Comparison of ENCODE assay signal across 1 cellular context in the genomic region with DNA sequence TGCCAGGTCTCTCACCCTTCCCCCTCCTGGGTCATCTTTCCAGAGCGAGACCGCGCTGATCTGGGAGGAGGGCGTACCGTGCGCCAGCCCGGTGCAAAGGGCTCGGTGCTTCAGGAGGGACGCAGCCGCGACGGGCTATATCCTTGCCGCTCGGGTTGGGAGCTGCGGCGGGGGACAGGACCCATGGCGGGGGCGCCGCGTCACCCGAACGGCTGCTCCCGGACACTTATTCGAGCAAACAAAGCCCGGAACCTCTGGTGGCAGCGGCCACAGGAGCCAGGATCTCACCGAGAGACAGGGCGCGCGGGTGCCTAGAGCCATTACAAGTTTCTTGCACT.
A peak's percentile ranks its signal among the peaks of the same experiment; 100 is the strongest.
TF ChIP-seq lines count a peak whose summit lies in the region.

No MANE protein-coding gene starts in this region.

TF ChIP-seq in GM12878, 131 proteins besides CTCF, POLR2A, EP300 and RAD21 (continued from another document and continues in another):
- TF ChIP-seq, protein P1, sequence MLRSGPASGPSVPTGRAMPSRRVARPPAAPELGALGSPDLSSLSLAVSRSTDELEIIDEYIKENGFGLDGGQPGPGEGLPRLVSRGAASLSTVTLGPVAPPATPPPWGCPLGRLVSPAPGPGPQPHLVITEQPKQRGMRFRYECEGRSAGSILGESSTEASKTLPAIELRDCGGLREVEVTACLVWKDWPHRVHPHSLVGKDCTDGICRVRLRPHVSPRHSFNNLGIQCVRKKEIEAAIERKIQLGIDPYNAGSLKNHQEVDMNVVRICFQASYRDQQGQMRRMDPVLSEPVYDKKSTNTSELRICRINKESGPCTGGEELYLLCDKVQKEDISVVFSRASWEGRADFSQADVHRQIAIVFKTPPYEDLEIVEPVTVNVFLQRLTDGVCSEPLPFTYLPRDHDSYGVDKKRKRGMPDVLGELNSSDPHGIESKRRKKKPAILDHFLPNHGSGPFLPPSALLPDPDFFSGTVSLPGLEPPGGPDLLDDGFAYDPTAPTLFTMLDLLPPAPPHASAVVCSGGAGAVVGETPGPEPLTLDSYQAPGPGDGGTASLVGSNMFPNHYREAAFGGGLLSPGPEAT (IDR thresholded peaks at IDR 0.05; ENCODE audit: low read depth), result no peak
- TF ChIP-seq ZNF622 (IDR thresholded peaks at IDR 0.05) (no peak), BMI1 (IDR thresholded peaks at IDR 0.05; ENCODE audit: borderline replicate concordance) (no peak), RAD51 (IDR thresholded peaks at IDR 0.05) (no peak), POLR2AphosphoS5 (IDR thresholded peaks at IDR 0.05; ENCODE audit: low read length) (no peak), CBX5 (IDR thresholded peaks at IDR 0.05; ENCODE audit: low read depth) (no peak), TBL1XR1 (IDR thresholded peaks at IDR 0.05; ENCODE audit: low read depth, low read length) (no peak), BACH1 (IDR thresholded peaks at IDR 0.05; ENCODE audit: borderline replicate concordance) (peak; percentile 20; the same call in 1 of the 2 replicates), MTA3 (IDR thresholded peaks at IDR 0.05; ENCODE audit: borderline replicate concordance, low read length) (no peak), SRF (IDR thresholded peaks at IDR 0.05; ENCODE audit: low read depth in 2 of 2, low read length in 2 of 2) (no peak), IKZF2 (IDR thresholded peaks at IDR 0.05) (0 out of 4 replicates have a peak, but pooled peaks of 1 of the 2 experiments have one; percentile 16), FOXM1 (IDR thresholded peaks at IDR 0.05; ENCODE audit: low read depth, low read length) (no peak), POU2F2 (IDR thresholded peaks at IDR 0.05; ENCODE audit: borderline replicate concordance, low read depth, low read length) (no peak), MTA2 (IDR thresholded peaks at IDR 0.05; ENCODE audit: low read depth) (no peak), ZNF24 (IDR thresholded peaks at IDR 0.05) (no peak), CEBPB (IDR thresholded peaks at IDR 0.05; ENCODE audit: borderline replicate concordance in 1 of 2, low read depth in 2 of 2, low read length in 2 of 2) (no peak), LARP7 (IDR thresholded peaks at IDR 0.05) (no peak), NR2F1 (conservative IDR thresholded peaks at IDR 0.05) (peak; percentile 28; the same call in 1 of the 2 replicates), GABPA (IDR thresholded peaks at IDR 0.05; ENCODE audit: low read depth) (no peak), JUND (IDR thresholded peaks at IDR 0.05; ENCODE audit: low read depth, low read length) (no peak), ZNF274 (IDR thresholded peaks at IDR 0.05; ENCODE audit: insufficient read depth, insufficient read length) (no peak), BHLHE40 (IDR thresholded peaks at IDR 0.05; ENCODE audit: borderline replicate concordance in 1 of 2, low read depth in 2 of 2, low read length in 1 of 2) (no peak), GATAD2B (conservative IDR thresholded peaks at IDR 0.05; ENCODE audit: low read depth) (0 out of 2 replicates have a peak, but pooled peaks have one; percentile 26), MEF2A (IDR thresholded peaks at IDR 0.05; ENCODE audit: insufficient read depth, low read depth, low read length) (no peak), SIX5 (IDR thresholded peaks at IDR 0.05; ENCODE audit: low read depth, low read length, severe bottlenecking) (no peak), YY1 (IDR thresholded peaks at IDR 0.05; ENCODE audit: low read depth, low read length) (no peak), RUNX3 (IDR thresholded peaks at IDR 0.05; ENCODE audit: low read length) (no peak), WRNIP1 (IDR thresholded peaks at IDR 0.05; ENCODE audit: borderline replicate concordance, low read depth, low read length) (no peak), SMC3 (IDR thresholded peaks at IDR 0.05; ENCODE audit: borderline replicate concordance, low read length) (no peak), RB1 (IDR thresholded peaks at IDR 0.05; ENCODE audit: borderline replicate concordance) (no peak), BCL11A (IDR thresholded peaks at IDR 0.05; ENCODE audit: low read depth, low read length) (no peak)
- TF ChIP-seq, protein P2, sequence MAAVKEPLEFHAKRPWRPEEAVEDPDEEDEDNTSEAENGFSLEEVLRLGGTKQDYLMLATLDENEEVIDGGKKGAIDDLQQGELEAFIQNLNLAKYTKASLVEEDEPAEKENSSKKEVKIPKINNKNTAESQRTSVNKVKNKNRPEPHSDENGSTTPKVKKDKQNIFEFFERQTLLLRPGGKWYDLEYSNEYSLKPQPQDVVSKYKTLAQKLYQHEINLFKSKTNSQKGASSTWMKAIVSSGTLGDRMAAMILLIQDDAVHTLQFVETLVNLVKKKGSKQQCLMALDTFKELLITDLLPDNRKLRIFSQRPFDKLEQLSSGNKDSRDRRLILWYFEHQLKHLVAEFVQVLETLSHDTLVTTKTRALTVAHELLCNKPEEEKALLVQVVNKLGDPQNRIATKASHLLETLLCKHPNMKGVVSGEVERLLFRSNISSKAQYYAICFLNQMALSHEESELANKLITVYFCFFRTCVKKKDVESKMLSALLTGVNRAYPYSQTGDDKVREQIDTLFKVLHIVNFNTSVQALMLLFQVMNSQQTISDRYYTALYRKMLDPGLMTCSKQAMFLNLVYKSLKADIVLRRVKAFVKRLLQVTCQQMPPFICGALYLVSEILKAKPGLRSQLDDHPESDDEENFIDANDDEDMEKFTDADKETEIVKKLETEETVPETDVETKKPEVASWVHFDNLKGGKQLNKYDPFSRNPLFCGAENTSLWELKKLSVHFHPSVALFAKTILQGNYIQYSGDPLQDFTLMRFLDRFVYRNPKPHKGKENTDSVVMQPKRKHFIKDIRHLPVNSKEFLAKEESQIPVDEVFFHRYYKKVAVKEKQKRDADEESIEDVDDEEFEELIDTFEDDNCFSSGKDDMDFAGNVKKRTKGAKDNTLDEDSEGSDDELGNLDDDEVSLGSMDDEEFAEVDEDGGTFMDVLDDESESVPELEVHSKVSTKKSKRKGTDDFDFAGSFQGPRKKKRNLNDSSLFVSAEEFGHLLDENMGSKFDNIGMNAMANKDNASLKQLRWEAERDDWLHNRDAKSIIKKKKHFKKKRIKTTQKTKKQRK (IDR thresholded peaks at IDR 0.05; ENCODE audit: low read depth, low read length), result no peak
- TF ChIP-seq, protein P3, sequence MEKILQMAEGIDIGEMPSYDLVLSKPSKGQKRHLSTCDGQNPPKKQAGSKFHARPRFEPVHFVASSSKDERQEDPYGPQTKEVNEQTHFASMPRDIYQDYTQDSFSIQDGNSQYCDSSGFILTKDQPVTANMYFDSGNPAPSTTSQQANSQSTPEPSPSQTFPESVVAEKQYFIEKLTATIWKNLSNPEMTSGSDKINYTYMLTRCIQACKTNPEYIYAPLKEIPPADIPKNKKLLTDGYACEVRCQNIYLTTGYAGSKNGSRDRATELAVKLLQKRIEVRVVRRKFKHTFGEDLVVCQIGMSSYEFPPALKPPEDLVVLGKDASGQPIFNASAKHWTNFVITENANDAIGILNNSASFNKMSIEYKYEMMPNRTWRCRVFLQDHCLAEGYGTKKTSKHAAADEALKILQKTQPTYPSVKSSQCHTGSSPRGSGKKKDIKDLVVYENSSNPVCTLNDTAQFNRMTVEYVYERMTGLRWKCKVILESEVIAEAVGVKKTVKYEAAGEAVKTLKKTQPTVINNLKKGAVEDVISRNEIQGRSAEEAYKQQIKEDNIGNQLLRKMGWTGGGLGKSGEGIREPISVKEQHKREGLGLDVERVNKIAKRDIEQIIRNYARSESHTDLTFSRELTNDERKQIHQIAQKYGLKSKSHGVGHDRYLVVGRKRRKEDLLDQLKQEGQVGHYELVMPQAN (conservative IDR thresholded peaks at IDR 0.05), result peak; percentile 36; the same call in 1 of the 2 replicates
- TF ChIP-seq, protein P4, sequence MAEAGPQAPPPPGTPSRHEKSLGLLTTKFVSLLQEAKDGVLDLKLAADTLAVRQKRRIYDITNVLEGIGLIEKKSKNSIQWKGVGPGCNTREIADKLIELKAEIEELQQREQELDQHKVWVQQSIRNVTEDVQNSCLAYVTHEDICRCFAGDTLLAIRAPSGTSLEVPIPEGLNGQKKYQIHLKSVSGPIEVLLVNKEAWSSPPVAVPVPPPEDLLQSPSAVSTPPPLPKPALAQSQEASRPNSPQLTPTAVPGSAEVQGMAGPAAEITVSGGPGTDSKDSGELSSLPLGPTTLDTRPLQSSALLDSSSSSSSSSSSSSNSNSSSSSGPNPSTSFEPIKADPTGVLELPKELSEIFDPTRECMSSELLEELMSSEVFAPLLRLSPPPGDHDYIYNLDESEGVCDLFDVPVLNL (IDR thresholded peaks at IDR 0.05; ENCODE audit: low read depth, low read length), result no peak
- TF ChIP-seq, protein P5, sequence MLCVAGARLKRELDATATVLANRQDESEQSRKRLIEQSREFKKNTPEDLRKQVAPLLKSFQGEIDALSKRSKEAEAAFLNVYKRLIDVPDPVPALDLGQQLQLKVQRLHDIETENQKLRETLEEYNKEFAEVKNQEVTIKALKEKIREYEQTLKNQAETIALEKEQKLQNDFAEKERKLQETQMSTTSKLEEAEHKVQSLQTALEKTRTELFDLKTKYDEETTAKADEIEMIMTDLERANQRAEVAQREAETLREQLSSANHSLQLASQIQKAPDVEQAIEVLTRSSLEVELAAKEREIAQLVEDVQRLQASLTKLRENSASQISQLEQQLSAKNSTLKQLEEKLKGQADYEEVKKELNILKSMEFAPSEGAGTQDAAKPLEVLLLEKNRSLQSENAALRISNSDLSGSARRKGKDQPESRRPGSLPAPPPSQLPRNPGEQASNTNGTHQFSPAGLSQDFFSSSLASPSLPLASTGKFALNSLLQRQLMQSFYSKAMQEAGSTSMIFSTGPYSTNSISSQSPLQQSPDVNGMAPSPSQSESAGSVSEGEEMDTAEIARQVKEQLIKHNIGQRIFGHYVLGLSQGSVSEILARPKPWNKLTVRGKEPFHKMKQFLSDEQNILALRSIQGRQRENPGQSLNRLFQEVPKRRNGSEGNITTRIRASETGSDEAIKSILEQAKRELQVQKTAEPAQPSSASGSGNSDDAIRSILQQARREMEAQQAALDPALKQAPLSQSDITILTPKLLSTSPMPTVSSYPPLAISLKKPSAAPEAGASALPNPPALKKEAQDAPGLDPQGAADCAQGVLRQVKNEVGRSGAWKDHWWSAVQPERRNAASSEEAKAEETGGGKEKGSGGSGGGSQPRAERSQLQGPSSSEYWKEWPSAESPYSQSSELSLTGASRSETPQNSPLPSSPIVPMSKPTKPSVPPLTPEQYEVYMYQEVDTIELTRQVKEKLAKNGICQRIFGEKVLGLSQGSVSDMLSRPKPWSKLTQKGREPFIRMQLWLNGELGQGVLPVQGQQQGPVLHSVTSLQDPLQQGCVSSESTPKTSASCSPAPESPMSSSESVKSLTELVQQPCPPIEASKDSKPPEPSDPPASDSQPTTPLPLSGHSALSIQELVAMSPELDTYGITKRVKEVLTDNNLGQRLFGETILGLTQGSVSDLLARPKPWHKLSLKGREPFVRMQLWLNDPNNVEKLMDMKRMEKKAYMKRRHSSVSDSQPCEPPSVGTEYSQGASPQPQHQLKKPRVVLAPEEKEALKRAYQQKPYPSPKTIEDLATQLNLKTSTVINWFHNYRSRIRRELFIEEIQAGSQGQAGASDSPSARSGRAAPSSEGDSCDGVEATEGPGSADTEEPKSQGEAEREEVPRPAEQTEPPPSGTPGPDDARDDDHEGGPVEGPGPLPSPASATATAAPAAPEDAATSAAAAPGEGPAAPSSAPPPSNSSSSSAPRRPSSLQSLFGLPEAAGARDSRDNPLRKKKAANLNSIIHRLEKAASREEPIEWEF (IDR thresholded peaks at IDR 0.05; ENCODE audit: insufficient replicate concordance, low read depth, low read length), result no peak
- TF ChIP-seq, protein P6, sequence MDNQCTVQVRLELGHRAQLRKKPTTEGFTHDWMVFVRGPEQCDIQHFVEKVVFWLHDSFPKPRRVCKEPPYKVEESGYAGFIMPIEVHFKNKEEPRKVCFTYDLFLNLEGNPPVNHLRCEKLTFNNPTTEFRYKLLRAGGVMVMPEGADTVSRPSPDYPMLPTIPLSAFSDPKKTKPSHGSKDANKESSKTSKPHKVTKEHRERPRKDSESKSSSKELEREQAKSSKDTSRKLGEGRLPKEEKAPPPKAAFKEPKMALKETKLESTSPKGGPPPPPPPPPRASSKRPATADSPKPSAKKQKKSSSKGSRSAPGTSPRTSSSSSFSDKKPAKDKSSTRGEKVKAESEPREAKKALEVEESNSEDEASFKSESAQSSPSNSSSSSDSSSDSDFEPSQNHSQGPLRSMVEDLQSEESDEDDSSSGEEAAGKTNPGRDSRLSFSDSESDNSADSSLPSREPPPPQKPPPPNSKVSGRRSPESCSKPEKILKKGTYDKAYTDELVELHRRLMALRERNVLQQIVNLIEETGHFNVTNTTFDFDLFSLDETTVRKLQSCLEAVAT (IDR thresholded peaks at IDR 0.05), result peak; percentile 74
- TF ChIP-seq, protein P7, sequence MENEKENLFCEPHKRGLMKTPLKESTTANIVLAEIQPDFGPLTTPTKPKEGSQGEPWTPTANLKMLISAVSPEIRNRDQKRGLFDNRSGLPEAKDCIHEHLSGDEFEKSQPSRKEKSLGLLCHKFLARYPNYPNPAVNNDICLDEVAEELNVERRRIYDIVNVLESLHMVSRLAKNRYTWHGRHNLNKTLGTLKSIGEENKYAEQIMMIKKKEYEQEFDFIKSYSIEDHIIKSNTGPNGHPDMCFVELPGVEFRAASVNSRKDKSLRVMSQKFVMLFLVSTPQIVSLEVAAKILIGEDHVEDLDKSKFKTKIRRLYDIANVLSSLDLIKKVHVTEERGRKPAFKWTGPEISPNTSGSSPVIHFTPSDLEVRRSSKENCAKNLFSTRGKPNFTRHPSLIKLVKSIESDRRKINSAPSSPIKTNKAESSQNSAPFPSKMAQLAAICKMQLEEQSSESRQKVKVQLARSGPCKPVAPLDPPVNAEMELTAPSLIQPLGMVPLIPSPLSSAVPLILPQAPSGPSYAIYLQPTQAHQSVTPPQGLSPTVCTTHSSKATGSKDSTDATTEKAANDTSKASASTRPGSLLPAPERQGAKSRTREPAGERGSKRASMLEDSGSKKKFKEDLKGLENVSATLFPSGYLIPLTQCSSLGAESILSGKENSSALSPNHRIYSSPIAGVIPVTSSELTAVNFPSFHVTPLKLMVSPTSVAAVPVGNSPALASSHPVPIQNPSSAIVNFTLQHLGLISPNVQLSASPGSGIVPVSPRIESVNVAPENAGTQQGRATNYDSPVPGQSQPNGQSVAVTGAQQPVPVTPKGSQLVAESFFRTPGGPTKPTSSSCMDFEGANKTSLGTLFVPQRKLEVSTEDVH (IDR thresholded peaks at IDR 0.05; ENCODE audit: low read depth, partially characterized antibody), result no peak
- TF ChIP-seq, protein P8, sequence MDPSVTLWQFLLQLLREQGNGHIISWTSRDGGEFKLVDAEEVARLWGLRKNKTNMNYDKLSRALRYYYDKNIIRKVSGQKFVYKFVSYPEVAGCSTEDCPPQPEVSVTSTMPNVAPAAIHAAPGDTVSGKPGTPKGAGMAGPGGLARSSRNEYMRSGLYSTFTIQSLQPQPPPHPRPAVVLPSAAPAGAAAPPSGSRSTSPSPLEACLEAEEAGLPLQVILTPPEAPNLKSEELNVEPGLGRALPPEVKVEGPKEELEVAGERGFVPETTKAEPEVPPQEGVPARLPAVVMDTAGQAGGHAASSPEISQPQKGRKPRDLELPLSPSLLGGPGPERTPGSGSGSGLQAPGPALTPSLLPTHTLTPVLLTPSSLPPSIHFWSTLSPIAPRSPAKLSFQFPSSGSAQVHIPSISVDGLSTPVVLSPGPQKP (IDR thresholded peaks at IDR 0.05; ENCODE audit: low read depth, low read length), result no peak
- TF ChIP-seq, protein P9, sequence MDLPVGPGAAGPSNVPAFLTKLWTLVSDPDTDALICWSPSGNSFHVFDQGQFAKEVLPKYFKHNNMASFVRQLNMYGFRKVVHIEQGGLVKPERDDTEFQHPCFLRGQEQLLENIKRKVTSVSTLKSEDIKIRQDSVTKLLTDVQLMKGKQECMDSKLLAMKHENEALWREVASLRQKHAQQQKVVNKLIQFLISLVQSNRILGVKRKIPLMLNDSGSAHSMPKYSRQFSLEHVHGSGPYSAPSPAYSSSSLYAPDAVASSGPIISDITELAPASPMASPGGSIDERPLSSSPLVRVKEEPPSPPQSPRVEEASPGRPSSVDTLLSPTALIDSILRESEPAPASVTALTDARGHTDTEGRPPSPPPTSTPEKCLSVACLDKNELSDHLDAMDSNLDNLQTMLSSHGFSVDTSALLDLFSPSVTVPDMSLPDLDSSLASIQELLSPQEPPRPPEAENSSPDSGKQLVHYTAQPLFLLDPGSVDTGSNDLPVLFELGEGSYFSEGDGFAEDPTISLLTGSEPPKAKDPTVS (IDR thresholded peaks at IDR 0.05; ENCODE audit: low read depth, low read length), result no peak
